Comparison of ENCODE assay signal across 26 cellular contexts in the genomic region with DNA sequence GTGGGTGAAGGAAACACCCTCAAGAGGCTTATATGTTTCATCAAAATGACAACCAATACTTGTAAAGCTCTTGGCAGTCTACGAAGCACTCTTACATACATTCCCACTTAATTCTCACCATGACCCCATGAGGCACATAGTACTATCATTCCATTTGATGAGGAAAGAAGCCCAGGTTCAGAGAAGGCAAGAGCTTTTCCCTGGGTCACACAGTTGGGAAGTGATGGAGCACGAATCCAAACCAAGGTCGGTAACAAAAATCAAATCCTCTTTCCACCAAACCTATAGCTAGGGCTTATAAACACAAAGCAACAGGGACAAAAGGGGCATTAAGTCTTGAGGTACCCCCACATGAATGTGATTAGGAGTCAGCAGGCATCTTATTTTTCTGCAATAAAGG.
"Had no signal": no experiment of that assay in that cellular context is flagged by ENCODE, and none has a peak within 500 bp of the region (broad histone marks: within the 10 kb centered on the region; RNA-seq: fewer than 3 reads in every experiment).

No MANE protein-coding gene starts in this region.

- H3K9me3 ChIP-seq: colonic mucosa, gastrocnemius medialis, right lobe of liver, stomach, thyroid gland had no signal

- DNase-seq: colonic mucosa; effector CD8-positive, alpha-beta T cell; foreskin fibroblast; gastrocnemius medialis; head of caudate nucleus; kidney; natural killer cell; stimulated activated CD4-positive, alpha-beta T cell treated with anti-CD3 and anti-CD28 coated beads, Interleukin-12 subunit alpha, Interleukin-12 subunit beta, amount 100 ng/mL, for 4 hours; stimulated activated CD4-positive, alpha-beta T cell treated with anti-CD3 and anti-CD28 coated beads, Interleukin-1b, Interleukin-23, amount 100 ng/mL, for 48 hours; stimulated activated CD4-positive, alpha-beta T cell treated with anti-CD3 and anti-CD28 coated beads, Interleukin-4, amount 100 ng/mL, for 1 hour; stimulated activated naive CD4-positive, alpha-beta T cell treated with Interleukin-2 at 50 U/mL for 16 hours; stomach; thyroid gland; trophoblast cell had no signal

- H3K4me3 Mint-ChIP-seq: dendritic cell treated with granulocyte-macrophage colony-stimulating factor and Interleukin-4, amounts not matched to agents 40 ng/mL and 50 ng/mL, for 4 days; endodermal cell; memory B cell; natural killer cell; neural crest cell had no signal

- H2AFZ ChIP-seq: parathyroid adenoma had no signal

- H3K4me1 Mint-ChIP-seq: endodermal cell, memory B cell had no signal

- H3K4me3 ChIP-seq: colonic mucosa, gastrocnemius medialis, lung, right lobe of liver, smooth muscle cell, stomach, thyroid gland had no signal

- H3K9me3 Mint-ChIP-seq: dendritic cell treated with granulocyte-macrophage colony-stimulating factor and Interleukin-4, amounts not matched to agents 40 ng/mL and 50 ng/mL, for 4 days; natural killer cell had no signal

- H3K36me3 ChIP-seq: colonic mucosa, gastrocnemius medialis, right lobe of liver, stomach, thyroid gland had no signal

- ATAC-seq: esophagus mucosa, gastrocnemius medialis, left lobe of liver, natural killer cell, right lobe of liver had no signal

- H3K27ac Mint-ChIP-seq: dendritic cell treated with granulocyte-macrophage colony-stimulating factor and Interleukin-4, amounts not matched to agents 40 ng/mL and 50 ng/mL, for 4 days; endodermal cell; memory B cell; natural killer cell; progenitor cell of endocrine pancreas had no signal

- FAIRE-seq: kidney had no signal

- H3K27ac ChIP-seq: colonic mucosa, epithelial cell of prostate, gastrocnemius medialis, parathyroid adenoma, right lobe of liver, stomach, thyroid gland had no signal

- H3K79me2 ChIP-seq: parathyroid adenoma had no signal

- H3K4me1 ChIP-seq: colonic mucosa, parathyroid adenoma, right lobe of liver, stomach, thyroid gland had no signal

- H3K36me3 Mint-ChIP-seq: natural killer cell had no signal

- H3K27me3 ChIP-seq: colonic mucosa, right lobe of liver, thyroid gland had no signal
